In the genomic region with DNA sequence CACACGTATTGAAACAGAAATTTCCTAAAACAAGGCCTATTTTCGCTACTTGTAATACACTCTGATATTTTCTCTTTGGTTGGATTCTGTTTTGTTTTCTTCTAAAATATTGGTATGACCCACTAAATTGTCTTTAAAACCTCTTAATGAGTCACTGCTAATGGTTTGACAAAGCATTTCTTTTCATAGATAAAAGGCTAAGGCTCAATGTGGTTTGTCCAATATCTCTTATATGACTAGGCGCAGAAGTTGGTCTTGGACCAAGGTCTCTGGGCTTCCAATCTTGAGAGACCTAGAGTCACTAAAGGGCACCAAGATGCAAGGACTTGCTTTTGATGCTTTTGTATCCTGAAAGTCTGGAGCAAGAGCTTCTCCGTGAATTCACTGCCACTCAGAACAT, we compare ENCODE assay signal across 21 cellular contexts.
"Had no signal": no experiment of that assay in that cellular context is flagged by ENCODE, and none has a peak within 500 bp of the region (broad histone marks: within the 10 kb centered on the region; RNA-seq: fewer than 3 reads in every experiment).

No MANE protein-coding gene starts in this region.

- H3K36me3 Mint-ChIP-seq: naive thymus-derived CD4-positive, alpha-beta T cell; stimulated activated naive B cell treated with anti-CD40 and anti-IgM and Interleukin-4, amounts not matched to agents 10 μg/mL and 1 μg/mL and 100 μg/mL, for 72 hours had no signal

- H3K36me3 ChIP-seq: esophagus squamous epithelium, heart left ventricle, neutrophil, thoracic aorta, transverse colon had no signal

- H3K4me1 ChIP-seq: transverse colon had no signal

- ATAC-seq: effector memory CD8-positive, alpha-beta T cell; left colon; naive thymus-derived CD4-positive, alpha-beta T cell; stimulated activated naive B cell treated with anti-CD40 and anti-IgM and Interleukin-4, amounts not matched to agents 10 μg/mL and 1 μg/mL and 100 μg/mL, for 72 hours; stimulated activated naive CD8-positive, alpha-beta T cell treated with anti-CD3 and anti-CD28 coated beads, Interleukin-15, amount 100 ng/mL, for 72 hours had no signal

- H3K4me3 Mint-ChIP-seq: dendritic cell treated with granulocyte-macrophage colony-stimulating factor and Interleukin-4, amounts not matched to agents 40 ng/mL and 50 ng/mL, for 4 days; effector memory CD8-positive, alpha-beta T cell; naive thymus-derived CD4-positive, alpha-beta T cell; stimulated activated naive B cell treated with anti-CD40 and anti-IgM and Interleukin-4, amounts not matched to agents 10 μg/mL and 1 μg/mL and 100 μg/mL, for 72 hours; stimulated activated naive CD8-positive, alpha-beta T cell treated with anti-CD3 and anti-CD28 coated beads, Interleukin-15, amount 100 ng/mL, for 72 hours had no signal

- H3K4me1 Mint-ChIP-seq: naive thymus-derived CD4-positive, alpha-beta T cell; stimulated activated naive CD8-positive, alpha-beta T cell treated with anti-CD3 and anti-CD28 coated beads, Interleukin-15, amount 100 ng/mL, for 72 hours had no signal

- H3K27ac Mint-ChIP-seq: dendritic cell treated with granulocyte-macrophage colony-stimulating factor and Interleukin-4, amounts not matched to agents 40 ng/mL and 50 ng/mL, for 4 days; effector memory CD8-positive, alpha-beta T cell; naive thymus-derived CD4-positive, alpha-beta T cell; stimulated activated naive B cell treated with anti-CD40 and anti-IgM and Interleukin-4, amounts not matched to agents 10 μg/mL and 1 μg/mL and 100 μg/mL, for 72 hours; stimulated activated naive CD8-positive, alpha-beta T cell treated with anti-CD3 and anti-CD28 coated beads, Interleukin-15, amount 100 ng/mL, for 72 hours had no signal

- H3K27me3 Mint-ChIP-seq: dendritic cell treated with granulocyte-macrophage colony-stimulating factor and Interleukin-4, amounts not matched to agents 40 ng/mL and 50 ng/mL, for 4 days; effector memory CD8-positive, alpha-beta T cell; naive thymus-derived CD4-positive, alpha-beta T cell; stimulated activated naive B cell treated with anti-CD40 and anti-IgM and Interleukin-4, amounts not matched to agents 10 μg/mL and 1 μg/mL and 100 μg/mL, for 72 hours; stimulated activated naive CD8-positive, alpha-beta T cell treated with anti-CD3 and anti-CD28 coated beads, Interleukin-15, amount 100 ng/mL, for 72 hours had no signal

- H3K4me3 ChIP-seq: esophagus squamous epithelium, heart left ventricle, lung, skin epidermis, thoracic aorta, transverse colon had no signal

- H3K27ac ChIP-seq: epithelial cell of prostate, neutrophil, thoracic aorta, transverse colon had no signal

- DNase-seq: effector memory CD8-positive, alpha-beta T cell; esophagus squamous epithelium; foreskin melanocyte; heart left ventricle; hippocampal formation; left colon; left ventricle myocardium superior; naive thymus-derived CD4-positive, alpha-beta T cell; stimulated activated CD4-positive, alpha-beta T cell treated with anti-CD3 and anti-CD28 coated beads, Interleukin-2, amount 100 ng/mL, for 24 hours; stimulated activated CD4-positive, alpha-beta T cell treated with anti-CD3 and anti-CD28 coated beads, Interleukin-4, amount 100 ng/mL, for 4 hours; stimulated activated naive B cell treated with anti-CD40 and anti-IgM and Interleukin-4, amounts not matched to agents 10 μg/mL and 1 μg/mL and 100 μg/mL, for 72 hours; stimulated activated naive CD8-positive, alpha-beta T cell treated with anti-CD3 and anti-CD28 coated beads, Interleukin-15, amount 100 ng/mL, for 72 hours; substantia nigra had no signal

- H3K9me3 ChIP-seq: esophagus squamous epithelium, heart left ventricle, neutrophil, thoracic aorta, transverse colon had no signal

- H3K9me3 Mint-ChIP-seq: dendritic cell treated with granulocyte-macrophage colony-stimulating factor and Interleukin-4, amounts not matched to agents 40 ng/mL and 50 ng/mL, for 4 days; stimulated activated naive B cell treated with anti-CD40 and anti-IgM and Interleukin-4, amounts not matched to agents 10 μg/mL and 1 μg/mL and 100 μg/mL, for 72 hours had no signal

- FAIRE-seq: colon had no signal

- H3K27me3 ChIP-seq: esophagus squamous epithelium, heart left ventricle, neutrophil, transverse colon had no signal
